In the genomic region with DNA sequence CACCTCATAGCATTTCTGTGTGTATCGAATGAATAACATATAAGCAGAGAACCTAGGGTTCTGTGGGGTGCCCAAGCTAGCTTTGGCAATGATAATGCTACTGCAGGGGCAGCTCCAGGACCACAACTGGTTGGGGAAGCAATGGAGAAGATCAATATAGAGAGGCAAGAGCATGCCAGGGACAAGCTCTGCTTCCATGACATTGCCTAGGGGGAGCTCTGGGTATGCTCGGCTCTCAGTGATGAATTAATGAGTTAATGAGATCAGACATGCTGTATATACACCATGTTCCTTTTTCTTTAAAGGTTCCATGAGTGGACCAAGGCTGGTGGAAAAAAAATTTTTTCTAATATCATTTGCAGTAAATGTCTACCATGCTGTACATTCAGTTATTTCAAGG, we compare ENCODE assay signal across 23 cellular contexts.
"Had no signal": no experiment of that assay in that cellular context is flagged by ENCODE, and none has a peak within 500 bp of the region (broad histone marks: within the 10 kb centered on the region; RNA-seq: fewer than 3 reads in every experiment).

No MANE protein-coding gene starts in this region.

- DNase-seq: activated CD4-positive, alpha-beta T cell treated with anti-CD3 and anti-CD28 coated beads, Interleukin-2, amount 50 U/mL, for 4 hours; activated CD4-positive, CD25-positive, alpha-beta regulatory T cell treated with anti-CD3 and anti-CD28 coated beads, Interleukin-2, amount 50 U/mL, for 72 hours; activated CD8-positive, alpha-beta memory T cell treated with anti-CD3 and anti-CD28 coated beads, Interleukin-2, amount 10 ng/mL, durations not matched to agents 7 days and 5 days; activated naive CD4-positive, alpha-beta T cell treated with anti-CD3 and anti-CD28 coated beads for 36 hours; activated naive CD8-positive, alpha-beta T cell treated with anti-CD3 and anti-CD28 coated beads, Interleukin-2, amount 50 U/mL, for 24 hours; activated T-cell treated with anti-CD3 and anti-CD28 coated beads, Interleukin-2, amount 50 U/mL, for 1 hour; effector memory CD4-positive, alpha-beta T cell; kidney glomerular epithelial cell; left ventricle myocardium superior; mesenchymal stem cell; occipital lobe; stimulated activated CD4-positive, alpha-beta T cell treated with anti-CD3 and anti-CD28 coated beads, Interleukin-15, amount 100 ng/mL, for 24 hours; stimulated activated CD4-positive, alpha-beta T cell treated with anti-CD3 and anti-CD28 coated beads, Interleukin-4, amount 100 ng/mL, for 1 hour; stimulated activated naive B cell treated with anti-CD40 and anti-IgM and Interleukin-4, amounts not matched to agents 10 μg/mL and 1 μg/mL and 100 μg/mL, for 72 hours; T-helper 9 cell; tibial artery had no signal

- H3K4me1 ChIP-seq: ascending aorta, breast epithelium, tibial artery had no signal

- H3K9me3 Mint-ChIP-seq: activated naive CD4-positive, alpha-beta T cell treated with anti-CD3 and anti-CD28 coated beads for 36 hours; activated naive CD8-positive, alpha-beta T cell treated with anti-CD3 and anti-CD28 coated beads, Interleukin-2, amount 50 U/mL, for 24 hours; activated T-helper 2 cell treated with anti-CD3 and anti-CD28 coated beads, Interferon-gamma antibody, Interleukin-2, Interleukin-4, amounts not matched to agents 10 μg/mL and 5 μg/mL and 100 μg/mL, durations not matched to agents 14 hours and 24 hours and 36 hours; dendritic cell treated with granulocyte-macrophage colony-stimulating factor and Interleukin-4, amounts not matched to agents 40 ng/mL and 50 ng/mL, for 4 days had no signal

- H3K27ac Mint-ChIP-seq: activated CD8-positive, alpha-beta memory T cell treated with anti-CD3 and anti-CD28 coated beads, Interleukin-2, amount 10 ng/mL, durations not matched to agents 7 days and 5 days; activated naive CD4-positive, alpha-beta T cell treated with anti-CD3 and anti-CD28 coated beads for 36 hours; activated naive CD8-positive, alpha-beta T cell treated with anti-CD3 and anti-CD28 coated beads, Interleukin-2, amount 50 U/mL, for 24 hours; activated T-helper 2 cell treated with anti-CD3 and anti-CD28 coated beads, Interferon-gamma antibody, Interleukin-2, Interleukin-4, amounts not matched to agents 10 μg/mL and 5 μg/mL and 100 μg/mL, durations not matched to agents 14 hours and 24 hours and 36 hours; dendritic cell treated with granulocyte-macrophage colony-stimulating factor and Interleukin-4, amounts not matched to agents 40 ng/mL and 50 ng/mL, for 4 days; nephron; stimulated activated naive B cell treated with anti-CD40 and anti-IgM and Interleukin-4, amounts not matched to agents 10 μg/mL and 1 μg/mL and 100 μg/mL, for 72 hours had no signal

- H3K79me2 ChIP-seq: hepatocyte had no signal

- H3K4me3 ChIP-seq: ascending aorta, breast epithelium, hepatocyte, skin epidermis, tibial artery had no signal

- H3K4me3 Mint-ChIP-seq: activated CD8-positive, alpha-beta memory T cell treated with anti-CD3 and anti-CD28 coated beads, Interleukin-2, amount 10 ng/mL, durations not matched to agents 7 days and 5 days; activated naive CD4-positive, alpha-beta T cell treated with anti-CD3 and anti-CD28 coated beads for 36 hours; activated naive CD8-positive, alpha-beta T cell treated with anti-CD3 and anti-CD28 coated beads, Interleukin-2, amount 50 U/mL, for 24 hours; dendritic cell treated with granulocyte-macrophage colony-stimulating factor and Interleukin-4, amounts not matched to agents 40 ng/mL and 50 ng/mL, for 4 days; nephron; stimulated activated naive B cell treated with anti-CD40 and anti-IgM and Interleukin-4, amounts not matched to agents 10 μg/mL and 1 μg/mL and 100 μg/mL, for 72 hours had no signal

- H2AFZ ChIP-seq: hepatocyte had no signal

- H3K4me2 ChIP-seq: hepatocyte had no signal

- H3K27me3 ChIP-seq: ascending aorta, breast epithelium, hepatocyte, tibial artery had no signal

- H3K27ac ChIP-seq: ascending aorta, breast epithelium, hepatocyte, skin epidermis, tibial artery had no signal

- H3K36me3 ChIP-seq: ascending aorta, breast epithelium, tibial artery had no signal

- H3K9me3 ChIP-seq: ascending aorta, tibial artery had no signal

- H3K4me1 Mint-ChIP-seq: activated CD8-positive, alpha-beta memory T cell treated with anti-CD3 and anti-CD28 coated beads, Interleukin-2, amount 10 ng/mL, durations not matched to agents 7 days and 5 days; activated naive CD8-positive, alpha-beta T cell treated with anti-CD3 and anti-CD28 coated beads, Interleukin-2, amount 50 U/mL, for 24 hours; nephron had no signal

- H3K27me3 Mint-ChIP-seq: activated CD8-positive, alpha-beta memory T cell treated with anti-CD3 and anti-CD28 coated beads, Interleukin-2, amount 10 ng/mL, durations not matched to agents 7 days and 5 days; activated naive CD8-positive, alpha-beta T cell treated with anti-CD3 and anti-CD28 coated beads, Interleukin-2, amount 50 U/mL, for 24 hours; dendritic cell treated with granulocyte-macrophage colony-stimulating factor and Interleukin-4, amounts not matched to agents 40 ng/mL and 50 ng/mL, for 4 days; stimulated activated naive B cell treated with anti-CD40 and anti-IgM and Interleukin-4, amounts not matched to agents 10 μg/mL and 1 μg/mL and 100 μg/mL, for 72 hours had no signal

- H3K36me3 Mint-ChIP-seq: activated CD8-positive, alpha-beta memory T cell treated with anti-CD3 and anti-CD28 coated beads, Interleukin-2, amount 10 ng/mL, durations not matched to agents 7 days and 5 days had no signal

- ATAC-seq: activated CD8-positive, alpha-beta memory T cell treated with anti-CD3 and anti-CD28 coated beads, Interleukin-2, amount 10 ng/mL, durations not matched to agents 7 days and 5 days; activated naive CD8-positive, alpha-beta T cell treated with anti-CD3 and anti-CD28 coated beads, Interleukin-2, amount 50 U/mL, for 24 hours; left ventricle myocardium superior; stimulated activated naive B cell treated with anti-CD40 and anti-IgM and Interleukin-4, amounts not matched to agents 10 μg/mL and 1 μg/mL and 100 μg/mL, for 72 hours had no signal
